8 cellular contexts compared by ENCODE assay signal in genomic region chr4:139416073-139416673, GRCh38. TPM values are rescaled to one million over a fixed set of nuclear protein-coding genes. Genes with fewer than 3 reads are reported as not detected.
DNase-seq lines count a peak whose midpoint lies in the region; ATAC-seq and TF ChIP-seq lines count a peak whose summit lies in the region.

No MANE protein-coding gene starts in this region.

- no peak overlapping the region for H2BK5ac ChIP-seq in neuronal stem cell (ENCODE audit: low read length)

- no peaks in the 10 kb centered on the region for H3K9me2 ChIP-seq in GM23248 (ENCODE audit: insufficient read depth)
- H3K9me2 ChIP-seq in neural cell (ENCODE audit: insufficient read depth, low read length): no peaks in the 10 kb centered on the region

- peaks cover 11% of the 10 kb centered on the region for H3K4me1 ChIP-seq in GM23248 (ENCODE audit: insufficient read depth)
- H3K4me1 ChIP-seq in neuronal stem cell (ENCODE audit: control insufficient read depth in 2 of 2, insufficient read depth in 1 of 2, low read depth in 1 of 2, low read length in 2 of 2): no peaks in the 10 kb centered on the region

- H3K4me3 ChIP-seq in GM23248 (no peak overlapping the region), epithelial cell of esophagus (ENCODE audit: low read length) (no peak overlapping the region), neural cell (ENCODE audit: low read length) (no peak overlapping the region), neuronal stem cell (ENCODE audit: low read length in 2 of 2) (no peak overlapping the region)

- no peaks in the 10 kb centered on the region for H3K27me3 Mint-ChIP-seq in Calu3 (ENCODE audit: unreplicated experiment)

- no peak overlapping the region for H3K23ac ChIP-seq in neuronal stem cell (ENCODE audit: low read depth, low read length, poor library complexity)

- no peak overlapping the region for H2AK5ac ChIP-seq in neuronal stem cell (ENCODE audit: low read depth, low read length)

- TF ChIP-seq CTCF in Calu3 (IDR thresholded peaks at IDR 0.05; ENCODE audit: unreplicated experiment) (peak; percentile 16), epithelial cell of esophagus (IDR thresholded peaks at IDR 0.05; ENCODE audit: insufficient read depth, low read depth, low read length, missing control alignments) (peak; percentile 59), neural cell (IDR thresholded peaks at IDR 0.05; ENCODE audit: poor library complexity, severe bottlenecking) (peak; percentile 55)

- BruUV-seq in Calu3 (replicated peaks; lab: Mats Ljungman, UMichigan): no TSS peak

- no peaks in the 10 kb centered on the region for H4K20me1 ChIP-seq in GM23248 (ENCODE audit: insufficient read depth)
- no peaks in the 10 kb centered on the region for H4K20me1 ChIP-seq in neural cell (ENCODE audit: insufficient read depth)

- DNase-seq in Calu3: peak; percentile 24
- peak; percentile 59 for DNase-seq in GM23248
- peak; percentile 74 for DNase-seq in RKO (ENCODE audit: low spot score)
- DNase-seq in epithelial cell of esophagus (ENCODE audit: low read depth): peak; percentile 65
- DNase-seq in HuH-7.5 (ENCODE audit: low spot score): no peak
- DNase-seq in neuronal stem cell (ENCODE audit: low spot score): no peak

- H3K27me3 ChIP-seq in GM23248 (replicated peaks; ENCODE audit: insufficient read depth): no peaks in the 10 kb centered on the region
- H3K27me3 ChIP-seq in neural cell (ENCODE audit: insufficient read depth, low read depth, low read length): no peaks in the 10 kb centered on the region
- H3K27me3 ChIP-seq in neuronal stem cell (ENCODE audit: control insufficient read depth in 3 of 3, insufficient read depth in 3 of 3, low read depth in 1 of 3, low read length in 3 of 3): no peaks in the 10 kb centered on the region

- H3K18ac ChIP-seq in neuronal stem cell (ENCODE audit: low read length): no peak overlapping the region

- peaks cover 11% of the 10 kb centered on the region for H3K4me1 Mint-ChIP-seq in Calu3 (ENCODE audit: low read depth, unreplicated experiment)

- CTCF ChIA-PET in Calu3 (lab: Charles Lee): interaction anchor here (0.6 kb wide), 1 partner anchor 184 kb away, joined by 4 read pairs; no protein-coding TSS in a partner anchor

- no peak overlapping the region for H4K8ac ChIP-seq in neuronal stem cell (ENCODE audit: low read depth, low read length)

- no peak overlapping the region for H2AFZ ChIP-seq in GM23248
- no peak overlapping the region for H2AFZ ChIP-seq in neural cell (ENCODE audit: low read depth, low read length)
- no peak overlapping the region for H2AFZ ChIP-seq in neuronal stem cell (ENCODE audit: low read length)

- ATAC-seq in HG02885 (IDR thresholded peaks at IDR 0.05; ENCODE audit: poor library complexity, unreplicated experiment): no peak

- no peak overlapping the region for H2BK15ac ChIP-seq in neuronal stem cell (ENCODE audit: low read length)

- in situ Hi-C loops in GM23248 (cut with MboI): no loop called here

- no peak overlapping the region for H2BK12ac ChIP-seq in neuronal stem cell (ENCODE audit: low read length)

- H3F3A ChIP-seq in GM23248 (ENCODE audit: insufficient read depth) (peaks cover 10% of the 10 kb centered on the region; the same call in 1 of the 2 replicates), neural cell (ENCODE audit: insufficient read depth, low read length, poor library complexity, severe bottlenecking) (no peaks in the 10 kb centered on the region)

- H3K4me2 ChIP-seq in GM23248 (ENCODE audit: unreplicated experiment): no peak overlapping the region
- H3K4me2 ChIP-seq in neural cell (ENCODE audit: low read length): no peak overlapping the region
- H3K4me2 ChIP-seq in neuronal stem cell (ENCODE audit: insufficient read depth, low read length, poor library complexity, severe bottlenecking): no peak overlapping the region

- no peak for TF ChIP-seq EP300 in neural cell (conservative IDR thresholded peaks at IDR 0.05; ENCODE audit: poor library complexity, severe bottlenecking)

- no peaks in the 10 kb centered on the region for H3K9me3 ChIP-seq in GM23248 (ENCODE audit: low read depth)
- H3K9me3 ChIP-seq in neural cell (ENCODE audit: low read length): no peaks in the 10 kb centered on the region
- H3K9me3 ChIP-seq in neuronal stem cell (replicated peaks in 1 of 2; ENCODE audit: control insufficient read depth in 2 of 2, insufficient read depth in 1 of 2, low read depth in 1 of 2, low read length in 2 of 2): peaks cover 2 to 6% of the 10 kb centered on the region in 2 donors

- no peak overlapping the region for H3K9ac ChIP-seq in GM23248
- H3K9ac ChIP-seq in neural cell (ENCODE audit: low read length): no peak overlapping the region
- no peak overlapping the region for H3K9ac ChIP-seq in neuronal stem cell (ENCODE audit: low read depth, low read length, poor library complexity)

- no peak overlapping the region for H3K27ac Mint-ChIP-seq in Calu3 (ENCODE audit: unreplicated experiment)

- peaks cover 14% of the 10 kb centered on the region for H3K36me3 Mint-ChIP-seq in Calu3 (ENCODE audit: insufficient read depth, unreplicated experiment)

- H3K36me3 ChIP-seq in GM23248 (ENCODE audit: low read depth) (no peaks in the 10 kb centered on the region), neural cell (ENCODE audit: insufficient read depth, low read length) (peaks cover 3% of the 10 kb centered on the region), neuronal stem cell (replicated peaks in 1 of 2; ENCODE audit: control insufficient read depth in 2 of 2, insufficient read depth in 2 of 2, low read length in 2 of 2) (no peaks in the 10 kb centered on the region)

- H3K27ac ChIP-seq in GM23248 (no peak overlapping the region), neural cell (ENCODE audit: low read length) (no peak overlapping the region), neuronal stem cell (replicated peaks; ENCODE audit: low read length) (no peak overlapping the region)

- no peaks in the 10 kb centered on the region for H3K79me2 ChIP-seq in GM23248 (ENCODE audit: insufficient read depth)
- H3K79me2 ChIP-seq in neural cell (replicated peaks; ENCODE audit: insufficient read depth, low read length): no peaks in the 10 kb centered on the region

- H3K4me3 Mint-ChIP-seq in Calu3 (ENCODE audit: low read depth, unreplicated experiment): no peak overlapping the region

- no peak overlapping the region for H2BK120ac ChIP-seq in neuronal stem cell (ENCODE audit: low read depth, low read length)

- 75 to 80% methylated on average over 2 of the region's 2 CpGs for WGBS in GM23248 (ENCODE audit: low coverage in 1 of 2, low lambda C conversion rate in 2 of 2, missing lambda C conversion rate in 2 of 2), 2 experiments
- WGBS in neuronal stem cell (ENCODE audit: extremely low coverage in 2 of 2, insufficient read length in 2 of 2, insufficient replicate concordance in 1 of 2), 2 donors: no CpG with 5 or more reads among the region's 2 CpGs

- H3K14ac ChIP-seq in neuronal stem cell (ENCODE audit: low read length): no peak overlapping the region

- H4K91ac ChIP-seq in neuronal stem cell (ENCODE audit: low read depth, low read length, poor library complexity): no peak overlapping the region

- TF ChIP-seq RAD21 in neural cell (conservative IDR thresholded peaks at IDR 0.05): peak; percentile 39

- intact Hi-C loops in Calu3 (cut with micrococcal nuclease; ENCODE audit: unreplicated experiment): loop anchor here (10.0 kb wide), 1 partner anchor 89 kb away; no protein-coding TSS in a partner anchor

- H3K4ac ChIP-seq in neuronal stem cell (ENCODE audit: low read length): no peak overlapping the region

- H3K79me1 ChIP-seq in neuronal stem cell (ENCODE audit: low read depth, low read length): no peaks in the 10 kb centered on the region

- no peaks in the 10 kb centered on the region for H3K9me3 Mint-ChIP-seq in Calu3 (ENCODE audit: low read depth, unreplicated experiment)

TF ChIP-seq in neural cell, 6 proteins besides CTCF, POLR2A, EP300 and RAD21:
- no peak for TF ChIP-seq EZH2 (IDR thresholded peaks at IDR 0.05; ENCODE audit: borderline replicate concordance, insufficient read depth, low read length, poor library complexity, severe bottlenecking)
- peak; percentile 58 for TF ChIP-seq SMC3 (conservative IDR thresholded peaks at IDR 0.05; ENCODE audit: poor library complexity)
- no peak for TF ChIP-seq POLR2AphosphoS5 (IDR thresholded peaks at IDR 0.05)
- TF ChIP-seq MXI1 (conservative IDR thresholded peaks at IDR 0.05; ENCODE audit: poor library complexity, severe bottlenecking): no peak
- no peak for TF ChIP-seq TAF1 (IDR thresholded peaks at IDR 0.05; ENCODE audit: low read depth)
- TF ChIP-seq REST (IDR thresholded peaks at IDR 0.05; ENCODE audit: borderline replicate concordance): no peak
TF ChIP-seq in neural cell: peak in this region for 1.

RNA-seq across cellular contexts. Expression of gene RAB33B, which starts 37.7 kb away (rescaled TPM):
- total RNA-seq in Calu3 (2022): 5.9 and 6.2 TPM in 2 replicates
- total RNA-seq in GM23248 (2014; rRNA removed; shearing (Covaris generic)): 13.2 and 15.2 TPM in 2 replicates
- polyA plus RNA-seq in GM23248 (2016; fragmentation: Nextera tagmentation; extraction: Ambion mirVana) (10.2 and 11.6 TPM in 2 replicates), neural cell (8.6 and 10.7 TPM in 2 replicates)
- polyA minus RNA-seq in neural cell: 23.4 and 24.2 TPM in 2 replicates
- polyA plus RNA-seq in neuronal stem cell (2013, experiment 1 of 2): 3.9 TPM
- polyA plus RNA-seq in neuronal stem cell (2013, experiment 2 of 2): 3.8 TPM

Comparison
In these comparisons a context has a peak if more than half of its experiments do, and no peak if none do; other contexts are left out.
1. DNase-seq: peak in Calu3 (single experiment), GM23248 (single experiment), RKO (single experiment) and epithelial cell of esophagus (single experiment); none in HuH-7.5 (single experiment) and neuronal stem cell (single experiment).
2. Peak in every context shown above with its lines, with median percentiles within 50 percentile points of each other: CTCF ChIP-seq.